In the genomic region with DNA sequence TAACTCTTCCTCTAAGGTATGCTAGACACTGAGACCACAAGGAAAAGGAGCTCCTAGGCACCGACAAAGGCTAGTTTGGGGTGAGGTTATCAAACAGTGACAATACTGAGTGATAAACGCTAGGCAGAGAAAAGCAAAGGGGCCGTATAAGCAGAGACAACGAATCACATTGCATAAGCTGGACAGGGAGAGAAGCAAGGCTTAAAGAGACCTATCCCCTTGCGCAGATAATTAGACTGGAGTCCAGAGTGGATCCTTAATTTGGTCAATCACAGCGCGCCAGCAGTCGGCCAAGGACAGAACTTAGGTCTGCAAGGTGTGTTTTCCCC, we compare ENCODE assay signal across 8 cellular contexts. TPM values are rescaled to one million over a fixed set of nuclear protein-coding genes. Genes with fewer than 3 reads are reported as not detected.
DNase-seq lines count a peak whose midpoint lies in the region; ATAC-seq and TF ChIP-seq lines count a peak whose summit lies in the region.

No MANE protein-coding gene starts in this region.

- H3K27me3 ChIP-seq in CD4-positive, alpha-beta T cell (ENCODE audit: control insufficient read depth, insufficient read depth, low read length): no peaks in the 10 kb centered on the region
- no peaks in the 10 kb centered on the region for H3K27me3 ChIP-seq in HL-60 (ENCODE audit: insufficient read depth, poor library complexity, severe bottlenecking)
- H3K27me3 ChIP-seq in tibial nerve: no peaks in the 10 kb centered on the region

- no peak for ATAC-seq in CD4-positive, alpha-beta T cell (ENCODE audit: poor library complexity)
- ATAC-seq in GM18909 (IDR thresholded peaks at IDR 0.05; ENCODE audit: poor library complexity, unreplicated experiment): no peak

- H3K36me3 Mint-ChIP-seq in CD4-positive, alpha-beta T cell (ENCODE audit: low read depth): peaks cover 53% of the 10 kb centered on the region
- peaks cover 33% of the 10 kb centered on the region for H3K36me3 Mint-ChIP-seq in brain

- TF ChIP-seq EP300 in tibial nerve (IDR thresholded peaks at IDR 0.05): no peak

- TF ChIP-seq POLR2A in lower leg skin (IDR thresholded peaks at IDR 0.05) (no peak), tibial nerve (IDR thresholded peaks at IDR 0.05) (no peak)

- no peaks in the 10 kb centered on the region for H3K27me3 Mint-ChIP-seq in CD4-positive, alpha-beta T cell
- H3K27me3 Mint-ChIP-seq in brain: peaks cover 10% of the 10 kb centered on the region

- peak overlapping the region; percentile 88 for H3K27ac ChIP-seq in CD4-positive, alpha-beta T cell (ENCODE audit: low read depth, low read length)
- H3K27ac ChIP-seq in HL-60 (replicated peaks): peak overlapping the region; percentile 89
- peak overlapping the region; percentile 76 to 96 (median 94) for H3K27ac ChIP-seq in tibial nerve

- no peak for TF ChIP-seq CTCF in CD4-positive, alpha-beta T cell (IDR thresholded peaks at IDR 0.05)
- TF ChIP-seq CTCF in HL-60 (IDR thresholded peaks at IDR 0.05; ENCODE audit: insufficient read depth, low read length) (no peak), brain (conservative IDR thresholded peaks at IDR 0.05) (no peak), lower leg skin (IDR thresholded peaks at IDR 0.05) (no peak), tibial nerve (IDR thresholded peaks at IDR 0.05) (no peak)

- intact Hi-C loops in CD4-positive, alpha-beta T cell (cut with DNase I, micrococcal nuclease): loop anchor here (1.0 to 5.0 kb wide), 4 partner anchors 34 to 189 kb away; a partner anchor contains a TSS
- intact Hi-C loops in lower leg skin (cut with DNase I; ENCODE audit: low total_unique reads): no loop called here

- H3K4me3 Mint-ChIP-seq in CD4-positive, alpha-beta T cell: peak overlapping the region; percentile 97
- H3K4me3 Mint-ChIP-seq in brain: peak overlapping the region; percentile 95 to 100 (median 98)

- CTCF ChIA-PET in CD4-positive, alpha-beta T cell (lab: Charles Lee): interaction anchor here (1.9 kb wide), 1 partner anchor 150 kb away, joined by 4 read pairs; no protein-coding TSS in a partner anchor

- H3K9me3 Mint-ChIP-seq in CD4-positive, alpha-beta T cell: no peaks in the 10 kb centered on the region
- H3K9me3 Mint-ChIP-seq in brain: peaks cover 0 to 3% (median 0%) of the 10 kb centered on the region in 5 experiments

- H3K4me3 ChIP-seq in HL-60 (replicated peaks; ENCODE audit: insufficient read depth, low read length) (peak overlapping the region; percentile 83), lower leg skin (ENCODE audit: low read depth, poor library complexity, severe bottlenecking) (peak overlapping the region; percentile 86), tibial nerve (peak overlapping the region; percentile 67 to 82 (median 74))

- H3K36me3 ChIP-seq in tibial nerve: peaks cover 0 to 24% (median 3%) of the 10 kb centered on the region in 3 donors

- peaks cover 0 to 30% (median 3%) of the 10 kb centered on the region in 4 donors for H3K4me1 ChIP-seq in tibial nerve

- H3K9me3 ChIP-seq in CD4-positive, alpha-beta T cell (ENCODE audit: control insufficient read depth, low read length): no peaks in the 10 kb centered on the region
- H3K9me3 ChIP-seq in tibial nerve: no peaks in the 10 kb centered on the region

- POLR2A ChIA-PET in CD4-positive, alpha-beta T cell (lab: Charles Lee): interaction anchor here (0.6 to 2.7 kb wide), 16 partner anchors 8 to 525 kb away, joined by 3 to 33 read pairs (median 4); a partner anchor contains a TSS

- H3K4me1 Mint-ChIP-seq in CD4-positive, alpha-beta T cell (ENCODE audit: low read depth): peaks cover 53% of the 10 kb centered on the region
- peaks cover 41% of the 10 kb centered on the region for H3K4me1 Mint-ChIP-seq in brain

- whole genome bisulfite sequencing in lower leg skin, 2 donors: 0% methylated on average over 8 of the region's 8 CpGs
- 1 to 4% methylated on average over 8 of the region's 8 CpGs for WGBS in tibial nerve, 2 donors

- DNase-seq in CD4-positive, alpha-beta T cell: no peak
- DNase-seq in HL-60 (ENCODE audit: low read depth in 1 of 2, low spot score in 1 of 2): no peak
- DNase-seq in lower leg skin (ENCODE audit: low spot score in 2 of 2): no peak
- DNase-seq in tibial nerve (ENCODE audit: low spot score in 2 of 2): no peak
- DNase-seq in stimulated activated CD4-positive, alpha-beta T cell treated with anti-CD3 and anti-CD28 coated beads, Interleukin-15, amount 100 ng/mL, for 24 hours: no peak
- DNase-seq in SK-N-DZ (ENCODE audit: low spot score): no peak

- peak overlapping the region; percentile 98 for H3K27ac Mint-ChIP-seq in CD4-positive, alpha-beta T cell
- peak overlapping the region; percentile 96 to 100 (median 99) for H3K27ac Mint-ChIP-seq in brain

RNA-seq across cellular contexts. Expression of a gene that starts 0.5 kb away (rescaled TPM):
- 10 to 100 TPM; 25.1 to 26.0 TPM for total RNA-seq in CD4-positive, alpha-beta T cell
- polyA plus RNA-seq in brain (ENCODE audit: insufficient read depth, low read depth, low replicate concordance): 23.1 TPM
- total RNA-seq in lower leg skin (10 to 100 TPM; 14.7 to 17.5 (median 15.7) TPM), tibial nerve (10 to 100 TPM; 15.1 to 19.9 (median 16.8) TPM)
- polyA plus RNA-seq in SK-N-DZ (2014; cell fraction: cytosol; rRNA removed): 26.0 and 27.4 TPM in 2 replicates
- 11.3 and 12.8 TPM in 2 replicates for polyA plus RNA-seq in SK-N-DZ (2014; cell fraction: nucleus; rRNA removed)

RNA-seq across cellular contexts. Expression of a gene that starts 50.9 kb away (rescaled TPM):
- total RNA-seq in CD4-positive, alpha-beta T cell: 100 to 1,000 TPM; 150 to 156 TPM
- 186 TPM for polyA plus RNA-seq in brain (ENCODE audit: insufficient read depth, low read depth, low replicate concordance)
- total RNA-seq in lower leg skin (10 to 100 TPM; 34.5 to 50.0 (median 44.0) TPM), tibial nerve (10 to 100 TPM; 58.1 to 81.6 (median 72.3) TPM)
- 289 and 292 TPM in 2 replicates for polyA plus RNA-seq in SK-N-DZ (2014; cell fraction: cytosol; rRNA removed)
- 105 and 151 TPM in 2 replicates for polyA plus RNA-seq in SK-N-DZ (2014; cell fraction: nucleus; rRNA removed)
